8 cellular contexts compared by ENCODE assay signal in the genomic region with DNA sequence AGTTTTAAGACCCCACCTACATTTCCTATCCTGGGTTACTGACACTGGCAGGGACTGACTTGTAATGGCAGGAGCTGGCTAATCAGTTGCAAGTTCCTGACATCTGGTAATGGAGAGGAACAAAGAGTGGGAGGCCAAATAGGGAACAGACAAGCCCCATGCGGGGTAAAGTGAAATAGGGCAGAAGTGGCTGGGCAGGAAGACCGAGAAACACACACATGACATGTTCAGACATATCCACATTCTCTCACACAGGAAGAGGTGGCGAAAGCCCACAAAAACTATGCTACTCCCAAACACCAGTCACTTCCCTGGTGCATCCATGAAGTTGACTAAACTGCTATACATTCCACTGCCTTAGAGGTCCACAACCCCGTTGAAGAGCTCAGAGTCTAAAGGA.
DNase-seq lines count a peak whose midpoint lies in the region; ATAC-seq and TF ChIP-seq lines count a peak whose summit lies in the region.

No MANE protein-coding gene starts in this region.

- H2AFZ ChIP-seq in mammary epithelial cell (ENCODE audit: low read depth, low read length): peak overlapping the region; percentile 66

- dilution Hi-C loops in mammary epithelial cell (cut with HindIII; ENCODE audit: low sequenced_read_pairs): no loop called here

- intact Hi-C loops in mammary epithelial cell (cut with micrococcal nuclease): loop anchor here (1.0 to 10.0 kb wide), 2 partner anchors 113 to 227 kb away; no protein-coding TSS in a partner anchor

- H3K4me2 ChIP-seq in mammary epithelial cell (ENCODE audit: insufficient read depth, low read depth, low read length): peak overlapping the region; percentile 56

- in situ Hi-C loops in mammary epithelial cell (cut with MboI; ENCODE audit: low sequenced_read_pairs in 2 of 2): loop anchor here in 1 of 2 donors (10.0 to 25.0 kb wide), 2 partner anchors 137 to 404 kb away; a partner anchor contains a TSS

- 5% methylated on average over 4 of the region's 4 CpGs for WGBS in mammary epithelial cell (ENCODE audit: low coverage, missing lambda C conversion rate)

- no TSS peak for BruUV-seq in mammary epithelial cell (replicated peaks; lab: Mats Ljungman, UMichigan)

- H3K36me3 ChIP-seq in mammary epithelial cell (ENCODE audit: insufficient read depth, low read length) (no peaks in the 10 kb centered on the region), neutrophil (no peaks in the 10 kb centered on the region)

- TF ChIP-seq CTCF in mammary epithelial cell (conservative IDR thresholded peaks at IDR 0.05 in 1 of 2, IDR thresholded peaks at IDR 0.05 in 1 of 2; ENCODE audit: extremely low read depth in 1 of 2, insufficient read depth in 1 of 2, low read depth in 1 of 2, low read length in 2 of 2) (peak in 1 of 2 donors; percentile 16), neutrophil (IDR thresholded peaks at IDR 0.05) (no peak)

- H3K9me3 ChIP-seq in mammary epithelial cell (replicated peaks; ENCODE audit: insufficient read depth, low read length) (peaks cover 3% of the 10 kb centered on the region), neutrophil (no peaks in the 10 kb centered on the region)

- CTCF ChIA-PET in mammary epithelial cell (lab: Charles Lee; ENCODE audit: low non-redundant PET): no interaction called here

- H3K27me3 ChIP-seq in mammary epithelial cell (ENCODE audit: insufficient read depth, low read length) (no peaks in the 10 kb centered on the region), neutrophil (no peaks in the 10 kb centered on the region)

- H3K4me3 ChIP-seq in mammary epithelial cell (replicated peaks in 1 of 3; ENCODE audit: insufficient read depth in 1 of 3, low read depth in 2 of 3, low read length in 3 of 3): no peak overlapping the region
- no peak overlapping the region for H3K4me3 ChIP-seq in neutrophil (ENCODE audit: low read depth in 1 of 2, low read length in 1 of 2)

- H3K4me1 ChIP-seq in mammary epithelial cell (ENCODE audit: insufficient read depth, low read length) (peaks cover 56% of the 10 kb centered on the region), neutrophil (ENCODE audit: control insufficient read depth in 1 of 2, insufficient read depth in 1 of 2, low read depth in 1 of 2, low read length in 1 of 2) (peaks cover 24 to 38% of the 10 kb centered on the region in 2 experiments)

- H3K27ac ChIP-seq in mammary epithelial cell (ENCODE audit: insufficient read depth, low read depth, low read length) (peak overlapping the region; percentile 95), neutrophil (peak overlapping the region; percentile 51)

- H4K20me1 ChIP-seq in mammary epithelial cell (ENCODE audit: insufficient read depth, low read length): no peaks in the 10 kb centered on the region

- H3K79me2 ChIP-seq in mammary epithelial cell (ENCODE audit: insufficient read depth, low read length): no peaks in the 10 kb centered on the region

- ATAC-seq in GM19468 (IDR thresholded peaks at IDR 0.05; ENCODE audit: extremely low read depth, unreplicated experiment) (peak; percentile 51), HG03565 (IDR thresholded peaks at IDR 0.05; ENCODE audit: unreplicated experiment) (peak; percentile 63)

- DNase-seq in CD1c-positive myeloid dendritic cell (ENCODE audit: extremely low spot score): peak; percentile 91
- DNase-seq in mammary epithelial cell: peak; percentile 96
- no peak for DNase-seq in A172 (ENCODE audit: low spot score)
- no peak for DNase-seq in kidney glomerular epithelial cell (lab: John Stamatoyannopoulos, UW)
- no peak for DNase-seq in AG08395 (ENCODE audit: low spot score)

- peak overlapping the region; percentile 57 for H3K9ac ChIP-seq in mammary epithelial cell (ENCODE audit: insufficient read depth, low read length)

Comparison
In these comparisons a context has a peak if more than half of its experiments do, and no peak if none do; other contexts are left out.
1. DNase-seq: peak in CD1c-positive myeloid dendritic cell (single experiment) and mammary epithelial cell (single experiment); none in A172 (single experiment), kidney glomerular epithelial cell (single experiment) and AG08395 (single experiment).